Comparison of ENCODE assay signal across 8 cellular contexts in genomic region chrX:48937065-48937907, GRCh38. TPM values are rescaled to one million over a fixed set of nuclear protein-coding genes. Genes with fewer than 3 reads are reported as not detected.
DNase-seq lines count a peak whose midpoint lies in the region; ATAC-seq and TF ChIP-seq lines count a peak whose summit lies in the region.

No MANE protein-coding gene starts in this region.

- peaks cover 18% of the 10 kb centered on the region for H3K36me3 ChIP-seq in left ventricle myocardium inferior

- H3K9me3 Mint-ChIP-seq in activated T-cell treated with anti-CD3 and anti-CD28 coated beads, Interleukin-2, amount 50 U/mL, for 24 hours, result peaks cover 3% of the 10 kb centered on the region
- H3K9me3 Mint-ChIP-seq in mesothelial cell of epicardium, result peaks cover 20% of the 10 kb centered on the region

- DNase-seq in NOMO-1 (lab: John Stamatoyannopoulos, UW; ENCODE audit: unreplicated experiment in 2 of 2) (peak; percentile 60 to 88), left ventricle myocardium inferior (peak; percentile 33), foreskin fibroblast (no peak), mesothelial cell of epicardium (ENCODE audit: low spot score in 2 of 2, unreplicated experiment in 2 of 2) (no peak)
- DNase-seq in activated T-cell treated with anti-CD3 and anti-CD28 coated beads, Interleukin-2, amount 50 U/mL, for 24 hours, result peak; percentile 93
- DNase-seq in stimulated activated CD4-positive, alpha-beta T cell treated with anti-CD3 and anti-CD28 coated beads, TNF-alpha, amount 100 ng/mL, for 1 hour (ENCODE audit: low read depth in 3 of 3, low spot score in 1 of 3), result peak; percentile 71 to 79 (median 74)

- H3K27me3 ChIP-seq in left ventricle myocardium inferior (ENCODE audit: low read depth), result no peaks in the 10 kb centered on the region

- peak overlapping the region; percentile 33 for H3K27ac ChIP-seq in left ventricle myocardium inferior (replicated peaks)

- H3K4me1 Mint-ChIP-seq in activated T-cell treated with anti-CD3 and anti-CD28 coated beads, Interleukin-2, amount 50 U/mL, for 24 hours (ENCODE audit: low read depth), result peaks cover 88% of the 10 kb centered on the region
- H3K4me1 Mint-ChIP-seq in mesothelial cell of epicardium, result no peaks in the 10 kb centered on the region

- no peaks in the 10 kb centered on the region for H3K27me3 Mint-ChIP-seq in activated T-cell treated with anti-CD3 and anti-CD28 coated beads, Interleukin-2, amount 50 U/mL, for 24 hours
- H3K27me3 Mint-ChIP-seq in mesothelial cell of epicardium (ENCODE audit: low read depth), result no peaks in the 10 kb centered on the region

- no peaks in the 10 kb centered on the region for H3K9me3 ChIP-seq in left ventricle myocardium inferior (replicated peaks)

- H3K4me3 ChIP-seq in left ventricle myocardium inferior (no peak overlapping the region), foreskin fibroblast (ENCODE audit: low read depth in 1 of 2, low read length in 2 of 2) (no peak overlapping the region)

- intact Hi-C loops in left ventricle myocardium inferior (cut with micrococcal nuclease), result no loop called here

- H3K36me3 Mint-ChIP-seq in activated T-cell treated with anti-CD3 and anti-CD28 coated beads, Interleukin-2, amount 50 U/mL, for 24 hours (ENCODE audit: low read depth), result peaks cover 84% of the 10 kb centered on the region
- peaks cover 25% of the 10 kb centered on the region for H3K36me3 Mint-ChIP-seq in mesothelial cell of epicardium

- peak overlapping the region; percentile 72 for H3K4me3 Mint-ChIP-seq in activated T-cell treated with anti-CD3 and anti-CD28 coated beads, Interleukin-2, amount 50 U/mL, for 24 hours
- no peak overlapping the region for H3K4me3 Mint-ChIP-seq in mesothelial cell of epicardium

- peak; percentile 50 for ATAC-seq in HG02571 (IDR thresholded peaks at IDR 0.05; ENCODE audit: unreplicated experiment)

- H3K27ac Mint-ChIP-seq in activated T-cell treated with anti-CD3 and anti-CD28 coated beads, Interleukin-2, amount 50 U/mL, for 24 hours, result peak overlapping the region; percentile 94
- no peak overlapping the region for H3K27ac Mint-ChIP-seq in mesothelial cell of epicardium

- TF ChIP-seq CTCF in GM12873 (IDR thresholded peaks at IDR 0.05; ENCODE audit: insufficient read depth, low read depth, low read length, missing control alignments) (peak; percentile 54), left ventricle myocardium inferior (IDR thresholded peaks at IDR 0.05; ENCODE audit: borderline replicate concordance) (peak; percentile 16), foreskin fibroblast (IDR thresholded peaks at IDR 0.05; ENCODE audit: low read depth, low read length) (no peak), mesothelial cell of epicardium (IDR thresholded peaks at IDR 0.05; ENCODE audit: unreplicated experiment) (no peak)

- H3K4me1 ChIP-seq in left ventricle myocardium inferior, result peaks cover 42% of the 10 kb centered on the region

RNA-seq across cellular contexts. Expression of gene PIM2, which starts 18.5 kb away (rescaled TPM):
- total RNA-seq in left ventricle myocardium inferior, result 3.3 TPM
- 9.3 to 10.3 TPM (median 9.7 TPM) in 3 replicates for total RNA-seq in mesothelial cell of epicardium

RNA-seq across cellular contexts. Expression of gene OTUD5, which starts 20.1 kb away (rescaled TPM):
- total RNA-seq in left ventricle myocardium inferior (21.2 TPM), mesothelial cell of epicardium (64.4 to 66.0 TPM (median 64.5 TPM) in 3 replicates)

RNA-seq across cellular contexts. Expression of gene SLC35A2, which starts 25.8 kb away (rescaled TPM):
- 10.4 TPM for total RNA-seq in left ventricle myocardium inferior
- total RNA-seq in mesothelial cell of epicardium, result 42.2 to 45.9 TPM (median 43.8 TPM) in 3 replicates

RNA-seq across cellular contexts. Expression of gene KCND1, which starts 34.4 kb away (rescaled TPM):
- total RNA-seq in left ventricle myocardium inferior (0.30 TPM), mesothelial cell of epicardium (5.1 to 6.1 TPM (median 5.6 TPM) in 3 replicates)

RNA-seq across cellular contexts. Expression of gene PQBP1, which starts 39.6 kb away (rescaled TPM):
- total RNA-seq in left ventricle myocardium inferior (60.3 TPM), mesothelial cell of epicardium (62.2 to 64.9 TPM (median 64.3 TPM) in 3 replicates)

Comparison
In these comparisons a context has a peak if more than half of its experiments do, and no peak if none do; other contexts are left out.
1. CTCF ChIP-seq: peak in GM12873 (single experiment) and left ventricle myocardium inferior (single experiment); none in foreskin fibroblast (single experiment) and mesothelial cell of epicardium (single experiment).
2. DNase-seq: peak in NOMO-1 (2 of 2), activated T-cell treated with anti-CD3 and anti-CD28 coated beads, Interleukin-2, amount 50 U/mL, for 24 hours (single experiment), left ventricle myocardium inferior (single experiment) and stimulated activated CD4-positive, alpha-beta T cell treated with anti-CD3 and anti-CD28 coated beads, TNF-alpha, amount 100 ng/mL, for 1 hour (3 of 3); none in foreskin fibroblast (0 of 2) and mesothelial cell of epicardium (0 of 2).